ENCODE assay signal across 9 cellular contexts in the genomic region with DNA sequence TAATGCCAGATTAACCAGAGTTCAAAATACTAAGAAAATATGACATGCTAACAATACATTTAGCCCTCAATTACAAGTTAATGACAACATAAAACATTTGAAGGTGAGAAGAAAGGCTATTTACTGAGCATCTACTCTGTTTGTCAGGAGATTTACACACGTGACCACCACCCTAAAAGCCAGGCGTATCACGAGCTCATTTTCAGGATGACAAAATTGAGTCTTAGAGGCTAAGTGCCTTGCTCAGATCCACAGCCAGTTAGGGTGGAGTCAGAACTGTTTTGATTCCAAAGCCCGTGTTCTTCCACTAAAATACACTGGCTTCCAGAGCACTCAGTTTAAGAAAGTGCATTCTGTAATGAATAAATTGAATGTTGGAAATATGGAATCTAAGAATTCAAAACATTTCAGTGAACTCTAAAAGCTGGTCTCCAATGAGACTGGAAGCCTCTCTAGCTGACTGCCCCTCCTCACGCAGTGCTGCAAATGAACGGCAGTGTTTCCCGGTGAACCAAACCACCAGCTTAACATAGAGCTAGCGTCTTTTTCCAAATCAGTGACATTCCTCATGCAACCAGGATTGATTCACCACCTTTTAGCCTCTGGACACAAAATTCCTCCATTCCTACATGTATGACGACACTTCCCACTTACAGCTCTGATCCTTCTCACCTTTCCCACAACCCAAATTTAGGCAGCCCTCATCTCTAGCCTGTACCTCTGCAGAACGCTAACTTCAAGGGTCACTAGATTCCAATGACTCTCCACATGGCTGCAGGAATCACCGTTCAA. TPM values are rescaled to one million over a fixed set of nuclear protein-coding genes. Genes with fewer than 3 reads are reported as not detected.
DNase-seq lines count a peak whose midpoint lies in the region; ATAC-seq and TF ChIP-seq lines count a peak whose summit lies in the region.
"Had no signal": no experiment of that assay in that cellular context is flagged by ENCODE, and none has a peak within 500 bp of the region (broad histone marks: within the 10 kb centered on the region; RNA-seq: fewer than 3 reads in every experiment).

No MANE protein-coding gene starts in this region.

- ATAC-seq in omental fat pad (ENCODE audit: low FRiP score) (peak; percentile 49), HG02678 (IDR thresholded peaks at IDR 0.05; ENCODE audit: unreplicated experiment) (no peak)

- DNase-seq in AG09309 (ENCODE audit: low read depth) (no peak), Peyer's patch (no peak), omental fat pad (ENCODE audit: low spot score) (no peak), GM13977 (ENCODE audit: low spot score) (no peak), Kasumi-1 (lab: John Stamatoyannopoulos, UW) (no peak)
- DNase-seq in stimulated activated CD4-positive, alpha-beta T cell treated with anti-CD3 and anti-CD28 coated beads, Interleukin-4, amount 100 ng/mL, for 4 hours: no peak
- DNase-seq: OCI-M1 had no signal

- TF ChIP-seq POLR2A in Peyer's patch (IDR thresholded peaks at IDR 0.05): no peak

- H3K4me1 ChIP-seq in Peyer's patch (peaks cover 2 to 81% (median 15%) of the 10 kb centered on the region in 4 donors), esophagus (ENCODE audit: control insufficient read depth in 2 of 2, insufficient read depth in 2 of 2, low read length in 1 of 2) (peaks cover 19 to 34% of the 10 kb centered on the region in 2 donors)

- WGBS in esophagus, 2 donors: 36 to 53% methylated on average over 11 of the region's 11 CpGs

- H3K9me3 ChIP-seq in Peyer's patch (no peaks in the 10 kb centered on the region), esophagus (ENCODE audit: control insufficient read depth in 2 of 2, insufficient read depth in 1 of 2, low read depth in 1 of 2, low read length in 1 of 2) (no peaks in the 10 kb centered on the region)

- in situ Hi-C loops in GM13977 (cut with MboI; ENCODE audit: low pct_unique_long_range_greater_than_20kb, low sequenced_read_pairs, unreplicated experiment): no loop called here

- H3K27me3 ChIP-seq in Peyer's patch: no peaks in the 10 kb centered on the region
- H3K27me3 ChIP-seq in esophagus (ENCODE audit: control insufficient read depth in 1 of 2, insufficient read depth in 2 of 2, low read length in 2 of 2): no peaks in the 10 kb centered on the region

- H3K27ac ChIP-seq in Peyer's patch (peak overlapping the region in 3 of 4 donors; percentile 54 to 76 (median 63)), esophagus (ENCODE audit: low read depth in 2 of 2, low read length in 1 of 2) (peak overlapping the region; percentile 52 to 77)

- TF ChIP-seq CTCF in AG09309 (IDR thresholded peaks at IDR 0.05; ENCODE audit: control insufficient read depth, insufficient read depth, low read depth, low read length, missing control alignments): no peak
- TF ChIP-seq CTCF in Peyer's patch (IDR thresholded peaks at IDR 0.05): no peak
- TF ChIP-seq CTCF in omental fat pad (IDR thresholded peaks at IDR 0.05): no peak
- no peak for TF ChIP-seq CTCF in GM13977 (IDR thresholded peaks at IDR 0.05; ENCODE audit: extremely low read depth, insufficient read depth, missing control alignments)

- H3K4me3 ChIP-seq in AG09309 (ENCODE audit: control insufficient read depth, low read depth, low read length) (peak overlapping the region; percentile 10), Peyer's patch (no peak overlapping the region), esophagus (ENCODE audit: low read depth in 1 of 2, low read length in 2 of 2) (no peak overlapping the region)

- H3K36me3 ChIP-seq in Peyer's patch: no peaks in the 10 kb centered on the region
- H3K36me3 ChIP-seq in esophagus (ENCODE audit: control insufficient read depth in 2 of 2, insufficient read depth in 2 of 2, low read length in 1 of 2): no peaks in the 10 kb centered on the region

RNA-seq across cellular contexts. Expression of a gene that starts 5.9 kb away (rescaled TPM):
- total RNA-seq in Peyer's patch (10 to 100 TPM; 24.8 to 89.1 (median 69.6) TPM), omental fat pad (10 to 100 TPM; 41.3 to 72.2 (median 51.3) TPM)
- polyA plus RNA-seq in esophagus: 10 to 100 TPM; 17.1 to 17.9 TPM

RNA-seq across cellular contexts. Expression of a gene that starts 22.1 kb away (rescaled TPM):
- 10 to 100 TPM; 17.7 to 52.0 (median 23.9) TPM for total RNA-seq in Peyer's patch
- 1 to 10 TPM; 3.0 to 3.7 TPM for polyA plus RNA-seq in esophagus
- total RNA-seq in omental fat pad: 10 to 100 TPM in 3 of 4 donors, 1 to 10 TPM in 1; 9.1 to 13.2 (median 11.2) TPM
